ENCODE assay signal across 27 cellular contexts in genomic region chr19:39568604-39569003, GRCh38. TPM values are rescaled to one million over a fixed set of nuclear protein-coding genes. Genes with fewer than 3 reads are reported as not detected.
DNase-seq lines count a peak whose midpoint lies in the region; ATAC-seq, FAIRE-seq and TF ChIP-seq lines count a peak whose summit lies in the region.
"Had no signal": no experiment of that assay in that cellular context is flagged by ENCODE, and none has a peak within 500 bp of the region (broad histone marks: within the 10 kb centered on the region; RNA-seq: fewer than 3 reads in every experiment).

No MANE protein-coding gene starts in this region.

- CTCF ChIA-PET in PC-3 (lab: Charles Lee): no interaction called here

- no peaks in the 10 kb centered on the region for H3F3A ChIP-seq in PC-3 (ENCODE audit: low read length, unreplicated experiment)

- H3K27me3 Mint-ChIP-seq in activated T-cell treated with anti-CD3 and anti-CD28 coated beads, Interleukin-2, amount 50 U/mL, for 72 hours (ENCODE audit: low read depth): peaks cover 32% of the 10 kb centered on the region

- FAIRE-seq in bronchial epithelial cell (lab: Jason Lieb, UNC): no peak
- FAIRE-seq: A204.1, small intestine had no signal

- no peaks in the 10 kb centered on the region for H4K20me1 ChIP-seq in PC-3 (ENCODE audit: low read length)

- BruUV-seq in PC-3 (replicated peaks; lab: Mats Ljungman, UMichigan): no TSS peak

- H3K36me3 ChIP-seq in PC-3 (ENCODE audit: low read depth, low read length) (no peaks in the 10 kb centered on the region), bronchial epithelial cell (ENCODE audit: control insufficient read depth, insufficient read depth, low read length) (no peaks in the 10 kb centered on the region)
- H3K36me3 ChIP-seq in effector memory CD4-positive, alpha-beta T cell (ENCODE audit: control insufficient read depth, insufficient read depth, low read length): no peaks in the 10 kb centered on the region
- H3K36me3 ChIP-seq: neural progenitor cell, prostate gland had no signal

- H3K4me2 ChIP-seq in PC-3 (ENCODE audit: low read length): 0 out of 2 replicates have a peak overlapping the region, but pooled peaks have one; percentile 27
- H3K4me2 ChIP-seq: neural progenitor cell had no signal

- H3K4me1 ChIP-seq in PC-3 (ENCODE audit: insufficient read depth, low read length): peaks cover 6% of the 10 kb centered on the region
- H3K4me1 ChIP-seq in effector memory CD4-positive, alpha-beta T cell (ENCODE audit: control insufficient read depth, insufficient read depth, low read length, poor library complexity, severe bottlenecking): no peaks in the 10 kb centered on the region
- H3K4me1 ChIP-seq: neural progenitor cell, prostate gland had no signal

- no peak overlapping the region for H3K9ac ChIP-seq in PC-3 (ENCODE audit: low read length)
- H3K9ac ChIP-seq: neural progenitor cell had no signal

- H3K27me3 ChIP-seq in PC-3 (ENCODE audit: low read length): no peaks in the 10 kb centered on the region
- no peaks in the 10 kb centered on the region for H3K27me3 ChIP-seq in bronchial epithelial cell (ENCODE audit: control insufficient read depth, insufficient read depth, low read length)
- no peaks in the 10 kb centered on the region for H3K27me3 ChIP-seq in effector memory CD4-positive, alpha-beta T cell (replicated peaks; ENCODE audit: control insufficient read depth, insufficient read depth, low read length, poor library complexity, severe bottlenecking)

- no peak for DNase-seq in activated T-cell treated with anti-CD3 and anti-CD28 coated beads, Interleukin-2, amount 50 U/mL, for 72 hours
- DNase-seq in activated T-cell treated with anti-CD3 and anti-CD28 coated beads, Interleukin-2, amount 50 U/mL, for 48 hours: no peak
- DNase-seq in PC-3: peak; percentile 56
- peak; percentile 38 for DNase-seq in bronchial epithelial cell (ENCODE audit: low read depth)
- DNase-seq in stimulated activated effector memory CD8-positive, alpha-beta T cell treated with anti-CD3 and anti-CD28 coated beads, Interleukin-12 subunit alpha, Interleukin-12 subunit beta, amount 100 ng/mL, for 72 hours (ENCODE audit: low spot score in 2 of 2): no peak
- no peak for DNase-seq in effector memory CD4-positive, alpha-beta T cell
- DNase-seq in activated effector memory CD4-positive, alpha-beta T cell treated with Interleukin-2 at 50 U/mL for 16 hours: no peak
- DNase-seq: activated naive CD8-positive, alpha-beta T cell treated with anti-CD3 and anti-CD28 coated beads, Interleukin-2, amount 50 U/mL, for 24 hours; caudate nucleus; DMS153; GOT3; left ventricle myocardium superior; mucosa of descending colon; NCI-H1417 treated with DMSO at 0.1 percent for 48 hours; NCI-H526 treated with DMSO at 0.1 percent for 48 hours; small intestine; stimulated activated CD4-positive, alpha-beta T cell treated with anti-CD3 and anti-CD28 coated beads, Interleukin-4, amount 100 ng/mL, for 1 hour; T-helper 9 cell had no signal

- H3K36me3 Mint-ChIP-seq in activated T-cell treated with anti-CD3 and anti-CD28 coated beads, Interleukin-2, amount 50 U/mL, for 72 hours (ENCODE audit: insufficient read depth in 2 of 2): peaks cover 0 to 3% of the 10 kb centered on the region in 2 donors
- H3K36me3 Mint-ChIP-seq in stimulated activated effector memory CD8-positive, alpha-beta T cell treated with anti-CD3 and anti-CD28 coated beads, Interleukin-12 subunit alpha, Interleukin-12 subunit beta, amount 100 ng/mL, for 72 hours: no peaks in the 10 kb centered on the region
- H3K36me3 Mint-ChIP-seq: neural progenitor cell had no signal

- H3K79me2 ChIP-seq in PC-3 (ENCODE audit: low read length): no peaks in the 10 kb centered on the region

- intact Hi-C loops in PC-3 (cut with micrococcal nuclease): no loop called here

- H3K9me2 ChIP-seq in PC-3 (replicated peaks; ENCODE audit: low read length): no peaks in the 10 kb centered on the region

- H2AFZ ChIP-seq in PC-3 (ENCODE audit: low read length): no peak overlapping the region
- H2AFZ ChIP-seq: neural progenitor cell had no signal

- no peak overlapping the region for H3K27ac Mint-ChIP-seq in activated T-cell treated with anti-CD3 and anti-CD28 coated beads, Interleukin-2, amount 50 U/mL, for 72 hours
- H3K27ac Mint-ChIP-seq in stimulated activated effector memory CD8-positive, alpha-beta T cell treated with anti-CD3 and anti-CD28 coated beads, Interleukin-12 subunit alpha, Interleukin-12 subunit beta, amount 100 ng/mL, for 72 hours: no peak overlapping the region
- H3K27ac Mint-ChIP-seq: activated naive CD8-positive, alpha-beta T cell treated with anti-CD3 and anti-CD28 coated beads, Interleukin-2, amount 50 U/mL, for 24 hours; activated T-helper 2 cell treated with anti-CD3 and anti-CD28 coated beads, Interferon-gamma antibody, Interleukin-2, Interleukin-4, amounts not matched to agents 10 μg/mL and 5 μg/mL and 100 μg/mL, durations not matched to agents 14 hours and 24 hours and 36 hours; neural progenitor cell had no signal

- no peaks in the 10 kb centered on the region for H3K9me3 ChIP-seq in PC-3 (ENCODE audit: low read length)
- H3K9me3 ChIP-seq in effector memory CD4-positive, alpha-beta T cell (ENCODE audit: control insufficient read depth, low read length): no peaks in the 10 kb centered on the region
- H3K9me3 ChIP-seq: prostate gland had no signal

- peaks cover 0 to 2% of the 10 kb centered on the region in 2 donors for H3K9me3 Mint-ChIP-seq in activated T-cell treated with anti-CD3 and anti-CD28 coated beads, Interleukin-2, amount 50 U/mL, for 72 hours
- no peaks in the 10 kb centered on the region for H3K9me3 Mint-ChIP-seq in stimulated activated effector memory CD8-positive, alpha-beta T cell treated with anti-CD3 and anti-CD28 coated beads, Interleukin-12 subunit alpha, Interleukin-12 subunit beta, amount 100 ng/mL, for 72 hours
- H3K9me3 Mint-ChIP-seq: activated T-helper 2 cell treated with anti-CD3 and anti-CD28 coated beads, Interferon-gamma antibody, Interleukin-2, Interleukin-4, amounts not matched to agents 10 μg/mL and 5 μg/mL and 100 μg/mL, durations not matched to agents 14 hours and 24 hours and 36 hours had no signal

- H3K4me3 Mint-ChIP-seq in activated T-cell treated with anti-CD3 and anti-CD28 coated beads, Interleukin-2, amount 50 U/mL, for 72 hours: peak overlapping the region in 1 of 2 donors; percentile 36
- H3K4me3 Mint-ChIP-seq in stimulated activated effector memory CD8-positive, alpha-beta T cell treated with anti-CD3 and anti-CD28 coated beads, Interleukin-12 subunit alpha, Interleukin-12 subunit beta, amount 100 ng/mL, for 72 hours: no peak overlapping the region
- H3K4me3 Mint-ChIP-seq: activated naive CD8-positive, alpha-beta T cell treated with anti-CD3 and anti-CD28 coated beads, Interleukin-2, amount 50 U/mL, for 24 hours; neural progenitor cell had no signal

- H3K27ac ChIP-seq in PC-3 (ENCODE audit: low read length): no peak overlapping the region
- no peak overlapping the region for H3K27ac ChIP-seq in effector memory CD4-positive, alpha-beta T cell (ENCODE audit: insufficient read depth, low read length, poor library complexity, severe bottlenecking)
- H3K27ac ChIP-seq: neural progenitor cell, prostate gland had no signal

- POLR2A ChIA-PET in PC-3 (lab: Charles Lee; ENCODE audit: unreplicated experiment): no interaction called here

- peaks cover 7% of the 10 kb centered on the region for H3K4me1 Mint-ChIP-seq in activated T-cell treated with anti-CD3 and anti-CD28 coated beads, Interleukin-2, amount 50 U/mL, for 72 hours (ENCODE audit: low read depth)
- no peaks in the 10 kb centered on the region for H3K4me1 Mint-ChIP-seq in stimulated activated effector memory CD8-positive, alpha-beta T cell treated with anti-CD3 and anti-CD28 coated beads, Interleukin-12 subunit alpha, Interleukin-12 subunit beta, amount 100 ng/mL, for 72 hours
- H3K4me1 Mint-ChIP-seq: activated naive CD8-positive, alpha-beta T cell treated with anti-CD3 and anti-CD28 coated beads, Interleukin-2, amount 50 U/mL, for 24 hours; neural progenitor cell had no signal

- TF ChIP-seq CTCF in PC-3 (conservative IDR thresholded peaks at IDR 0.05; ENCODE audit: low read depth, low read length) (no peak), bronchial epithelial cell (IDR thresholded peaks at IDR 0.05; ENCODE audit: insufficient read depth, low read length, severe bottlenecking) (no peak)

- peak; percentile 58 to 90 for ATAC-seq in activated T-cell treated with anti-CD3 and anti-CD28 coated beads, Interleukin-2, amount 50 U/mL, for 72 hours (replicated peaks in 1 of 2)
- no peak for ATAC-seq in PC-3
- ATAC-seq in stimulated activated effector memory CD8-positive, alpha-beta T cell treated with anti-CD3 and anti-CD28 coated beads, Interleukin-12 subunit alpha, Interleukin-12 subunit beta, amount 100 ng/mL, for 72 hours: peak; percentile 64
- ATAC-seq in GM19328 (IDR thresholded peaks at IDR 0.05; ENCODE audit: unreplicated experiment): no peak
- ATAC-seq: activated CD4-positive, CD25-positive, alpha-beta regulatory T cell treated with anti-CD3 and anti-CD28 coated beads, Interleukin-2, amount 50 U/mL, for 24 hours; activated naive CD8-positive, alpha-beta T cell treated with anti-CD3 and anti-CD28 coated beads, Interleukin-2, amount 50 U/mL, for 24 hours; left ventricle myocardium superior; mucosa of descending colon had no signal

- H3K4me3 ChIP-seq in PC-3 (ENCODE audit: low read length) (no peak overlapping the region), bronchial epithelial cell (ENCODE audit: low read depth, low read length) (no peak overlapping the region)
- no peak overlapping the region for H3K4me3 ChIP-seq in effector memory CD4-positive, alpha-beta T cell (ENCODE audit: insufficient read depth, low read depth, low read length, poor library complexity, severe bottlenecking)
- H3K4me3 ChIP-seq: mucosa of descending colon, neural progenitor cell, prostate gland had no signal

RNA-seq across cellular contexts. Expression of gene EID2, which starts 28.6 kb away (rescaled TPM):
- total RNA-seq in activated T-cell treated with anti-CD3 and anti-CD28 coated beads, Interleukin-2, amount 50 U/mL, for 72 hours: 10 to 100 TPM; 15.3 to 16.0 TPM
- 11.3 and 22.9 TPM in 2 replicates for total RNA-seq in PC-3 (2014; rRNA removed)
- 6.8 and 8.1 TPM in 2 replicates for total RNA-seq in bronchial epithelial cell

RNA-seq across cellular contexts. Expression of gene LGALS13, which starts 33.7 kb away (rescaled TPM):
- not detected for total RNA-seq in activated T-cell treated with anti-CD3 and anti-CD28 coated beads, Interleukin-2, amount 50 U/mL, for 72 hours
- total RNA-seq in PC-3 (2014; rRNA removed) (not detected in 2 replicates), bronchial epithelial cell (not detected in 2 replicates)
- total RNA-seq: activated T-helper 2 cell treated with anti-CD3 and anti-CD28 coated beads, Interferon-gamma antibody, Interleukin-2, Interleukin-4, amounts not matched to agents 10 μg/mL and 5 μg/mL and 100 μg/mL, durations not matched to agents 14 hours and 24 hours and 36 hours; glomerular endothelial cell; left ventricle myocardium superior; mucosa of descending colon; prostate gland; SK-MEL-5; urinary bladder had no signal

RNA-seq across cellular contexts. Expression of gene EID2B, which starts 36.0 kb away (rescaled TPM):
- 1 to 10 TPM; 4.3 to 4.5 TPM for total RNA-seq in activated T-cell treated with anti-CD3 and anti-CD28 coated beads, Interleukin-2, amount 50 U/mL, for 72 hours
- total RNA-seq in PC-3 (2014; rRNA removed) (2.1 and 3.5 TPM in 2 replicates), bronchial epithelial cell (0.79 and 1.7 TPM in 2 replicates)

RNA-seq across cellular contexts. Expression of gene SELENOV, which starts 53.7 kb away (rescaled TPM):
- total RNA-seq in activated T-cell treated with anti-CD3 and anti-CD28 coated beads, Interleukin-2, amount 50 U/mL, for 72 hours: not detected
- total RNA-seq in PC-3 (2014; rRNA removed) (not detected in 2 replicates), bronchial epithelial cell (not detected in 2 replicates)
- total RNA-seq: activated T-helper 2 cell treated with anti-CD3 and anti-CD28 coated beads, Interferon-gamma antibody, Interleukin-2, Interleukin-4, amounts not matched to agents 10 μg/mL and 5 μg/mL and 100 μg/mL, durations not matched to agents 14 hours and 24 hours and 36 hours; glomerular endothelial cell; left ventricle myocardium superior; mucosa of descending colon; prostate gland; SK-MEL-5 had no signal

Comparison
In these comparisons a context has a peak if more than half of its experiments do, and no peak if none do; other contexts are left out.
1. ATAC-seq: peak in activated T-cell treated with anti-CD3 and anti-CD28 coated beads, Interleukin-2, amount 50 U/mL, for 72 hours (2 of 2) and stimulated activated effector memory CD8-positive, alpha-beta T cell treated with anti-CD3 and anti-CD28 coated beads, Interleukin-12 subunit alpha, Interleukin-12 subunit beta, amount 100 ng/mL, for 72 hours (single experiment); none in PC-3 (single experiment) and GM19328 (single experiment).
2. DNase-seq: peak in PC-3 (single experiment) and bronchial epithelial cell (single experiment); none in activated T-cell treated with anti-CD3 and anti-CD28 coated beads, Interleukin-2, amount 50 U/mL, for 72 hours (0 of 2), activated T-cell treated with anti-CD3 and anti-CD28 coated beads, Interleukin-2, amount 50 U/mL, for 48 hours (0 of 2), stimulated activated effector memory CD8-positive, alpha-beta T cell treated with anti-CD3 and anti-CD28 coated beads, Interleukin-12 subunit alpha, Interleukin-12 subunit beta, amount 100 ng/mL, for 72 hours (0 of 2), effector memory CD4-positive, alpha-beta T cell (0 of 3) and activated effector memory CD4-positive, alpha-beta T cell treated with Interleukin-2 at 50 U/mL for 16 hours (single experiment).